In the genomic region with DNA sequence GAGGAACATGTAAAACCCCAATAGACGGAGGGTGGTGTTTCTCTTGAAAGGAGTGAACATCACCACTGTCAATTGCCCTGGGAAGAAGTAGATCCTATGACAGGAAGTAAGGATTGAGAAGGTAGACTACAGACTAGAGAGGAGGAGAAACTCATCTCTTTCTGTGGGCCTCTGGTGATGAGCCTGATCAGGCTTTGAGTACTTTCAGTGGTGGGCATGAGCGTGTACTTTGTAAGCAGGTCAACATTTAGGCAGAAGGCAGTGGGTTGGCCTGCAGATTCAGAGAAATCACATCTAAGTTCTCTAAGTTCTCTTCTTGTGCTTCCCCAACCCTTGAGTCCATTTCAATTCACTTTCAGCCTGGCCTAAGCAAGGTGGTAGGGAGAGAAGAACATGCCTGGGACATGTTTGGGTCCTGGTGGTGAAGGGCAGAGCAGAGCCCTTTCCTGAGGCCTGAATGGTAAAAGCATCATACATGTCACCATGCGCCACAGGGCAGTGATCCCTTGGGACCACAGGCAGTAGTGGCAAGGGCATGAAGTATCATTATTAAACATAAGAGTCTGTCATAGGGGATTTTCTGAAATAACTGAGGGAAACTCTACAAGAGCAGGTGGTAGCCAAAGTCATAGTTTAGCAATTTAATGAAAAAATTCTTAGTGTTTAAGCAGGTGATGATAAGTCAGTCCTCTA, we compare ENCODE assay signal across 13 cellular contexts. TPM values are rescaled to one million over a fixed set of nuclear protein-coding genes. Genes with fewer than 3 reads are reported as not detected.
DNase-seq lines count a peak whose midpoint lies in the region; ATAC-seq and TF ChIP-seq lines count a peak whose summit lies in the region.
"Had no signal": no experiment of that assay in that cellular context is flagged by ENCODE, and none has a peak within 500 bp of the region (broad histone marks: within the 10 kb centered on the region; RNA-seq: fewer than 3 reads in every experiment).

No MANE protein-coding gene starts in this region.

- no TSS peak for BruUV-seq in Calu3 (replicated peaks; lab: Mats Ljungman, UMichigan)

- no peak overlapping the region for H3K4me3 ChIP-seq in GM06990 (replicated peaks; ENCODE audit: low read depth, low read length)
- H3K4me3 ChIP-seq in GM23338 = no peak overlapping the region
- H3K4me3 ChIP-seq: SJSA1 had no signal

- H3K27ac Mint-ChIP-seq in GM23338 (no peak overlapping the region), Calu3 (ENCODE audit: unreplicated experiment) (no peak overlapping the region)
- H3K27ac Mint-ChIP-seq: type B pancreatic cell had no signal

- H2AFZ ChIP-seq in GM23338 = 0 out of 2 replicates have a peak overlapping the region, but pooled peaks have one; percentile 47

- no peaks in the 10 kb centered on the region for H3K27me3 ChIP-seq in GM06990 (replicated peaks; ENCODE audit: control insufficient read depth, insufficient read depth, low read length)
- peaks cover 10% of the 10 kb centered on the region; the same call in 1 of the 2 replicates for H3K27me3 ChIP-seq in GM23338 (ENCODE audit: insufficient read depth)
- H3K27me3 ChIP-seq: SJSA1 had no signal

- H4K20me1 ChIP-seq in GM23338 (replicated peaks; ENCODE audit: insufficient read depth) = no peaks in the 10 kb centered on the region; the same call in 1 of the 2 replicates

- H3K9me2 ChIP-seq in GM23338 (ENCODE audit: insufficient read depth) = 0 out of 2 replicates have a peak, but pooled peaks cover 5% of the 10 kb centered on the region

- intact Hi-C loops in Calu3 (cut with micrococcal nuclease; ENCODE audit: unreplicated experiment) = no loop called here

- DNase-seq in GM06990 (ENCODE audit: extremely low read depth, insufficient read length) (peak; percentile 54), GM23338 (ENCODE audit: low spot score) (no peak), NOMO-1 treated with dmso at 0.1 percent for 144 hours (lab: John Stamatoyannopoulos, UW; ENCODE audit: unreplicated experiment) (no peak), Calu3 (no peak)
- DNase-seq in activated effector memory CD4-positive, alpha-beta T cell treated with anti-CD3 and anti-CD28 coated beads, Interleukin-2, amount 50 U/mL, for 16 hours = no peak
- DNase-seq: NCI-H526 had no signal

- H3K4me1 Mint-ChIP-seq in GM23338 = no peaks in the 10 kb centered on the region
- H3K4me1 Mint-ChIP-seq in Calu3 (ENCODE audit: low read depth, unreplicated experiment) = no peaks in the 10 kb centered on the region
- H3K4me1 Mint-ChIP-seq: central memory CD8-positive, alpha-beta T cell had no signal

- H3K4me3 Mint-ChIP-seq in GM23338 = no peak overlapping the region
- no peak overlapping the region for H3K4me3 Mint-ChIP-seq in Calu3 (ENCODE audit: low read depth, unreplicated experiment)
- H3K4me3 Mint-ChIP-seq: central memory CD8-positive, alpha-beta T cell; type B pancreatic cell had no signal

- H3K36me3 ChIP-seq in GM06990 (ENCODE audit: control insufficient read depth, insufficient read depth, low read length) (no peaks in the 10 kb centered on the region), GM23338 (ENCODE audit: insufficient read depth) (no peaks in the 10 kb centered on the region)
- H3K36me3 ChIP-seq: SJSA1 had no signal

- ATAC-seq in GM18873 (IDR thresholded peaks at IDR 0.05; ENCODE audit: low FRiP score, unreplicated experiment) (peak; percentile 72), GM23338 (no peak), HG03521 (IDR thresholded peaks at IDR 0.05; ENCODE audit: unreplicated experiment) (peak; percentile 38), HG02970 (IDR thresholded peaks at IDR 0.05; ENCODE audit: low FRiP score, unreplicated experiment) (no peak)

- H3K79me2 ChIP-seq in GM23338 (replicated peaks; ENCODE audit: insufficient read depth) = no peaks in the 10 kb centered on the region

- no peak for TF ChIP-seq CTCF in GM06990 (IDR thresholded peaks at IDR 0.05; ENCODE audit: insufficient read depth, low read length, poor library complexity, severe bottlenecking)
- no peak for TF ChIP-seq CTCF in GM23338 (conservative IDR thresholded peaks at IDR 0.05; ENCODE audit: low read depth in 2 of 2)
- TF ChIP-seq CTCF in Calu3 (IDR thresholded peaks at IDR 0.05; ENCODE audit: unreplicated experiment) = no peak

- H3K9me3 Mint-ChIP-seq in GM23338 = no peaks in the 10 kb centered on the region
- no peaks in the 10 kb centered on the region for H3K9me3 Mint-ChIP-seq in Calu3 (ENCODE audit: low read depth, unreplicated experiment)
- H3K9me3 Mint-ChIP-seq: central memory CD8-positive, alpha-beta T cell; type B pancreatic cell had no signal

- no peaks in the 10 kb centered on the region for H3K36me3 Mint-ChIP-seq in GM23338 (ENCODE audit: low read depth)
- H3K36me3 Mint-ChIP-seq in Calu3 (ENCODE audit: insufficient read depth, unreplicated experiment) = no peaks in the 10 kb centered on the region
- H3K36me3 Mint-ChIP-seq: type B pancreatic cell had no signal

- no peak overlapping the region for H3K27ac ChIP-seq in GM23338 (ENCODE audit: low read depth)
- H3K27ac ChIP-seq: SJSA1 had no signal

- no peaks in the 10 kb centered on the region for H3K4me1 ChIP-seq in GM23338 (ENCODE audit: insufficient read depth)

- H3K27me3 Mint-ChIP-seq in GM23338 (ENCODE audit: insufficient read depth, low read depth, poor library complexity) (no peaks in the 10 kb centered on the region), Calu3 (ENCODE audit: unreplicated experiment) (no peaks in the 10 kb centered on the region)
- H3K27me3 Mint-ChIP-seq: central memory CD8-positive, alpha-beta T cell; type B pancreatic cell had no signal

- no peak overlapping the region for H3K4me2 ChIP-seq in GM23338

- no peaks in the 10 kb centered on the region for H3F3A ChIP-seq in GM23338 (replicated peaks; ENCODE audit: low read depth)

- CTCF ChIA-PET in Calu3 (lab: Charles Lee) = no interaction called here

TF ChIP-seq in GM23338, 12 proteins besides CTCF, POLR2A, EP300 and RAD21 (continues in another document):
- TF ChIP-seq EZH2phosphoT487 (IDR thresholded peaks at IDR 0.05; ENCODE audit: unreplicated experiment) (no peak), STAT1 (IDR thresholded peaks at IDR 0.05; ENCODE audit: unreplicated experiment) (no peak), ZNF331 (CRISPR knock-in tag; IDR thresholded peaks at IDR 0.05; ENCODE audit: low read depth) (no peak), NANOG (IDR thresholded peaks at IDR 0.05; ENCODE audit: borderline replicate concordance) (no peak), ZNF462 (CRISPR knock-in tag; IDR thresholded peaks at IDR 0.05) (no peak), ZNF114 (CRISPR knock-in tag; IDR thresholded peaks at IDR 0.05) (no peak)

RNA-seq across cellular contexts. Expression of gene ANKRD1, which starts 56.4 kb away (rescaled TPM):
- total RNA-seq in GM23338 (2014; rRNA removed; shearing (Covaris generic)) = not detected in 2 replicates
- polyA plus RNA-seq in GM23338 (2016; fragmentation: Nextera tagmentation; extraction: Ambion mirVana) = 0.10 TPM in 1 of 2 replicates, not detected in the other
- total RNA-seq in Calu3 (2022) = 2.3 and 6.2 TPM in 2 replicates
- total RNA-seq: mononuclear cell had no signal

Comparison
In these comparisons a context has a peak if more than half of its experiments do, and no peak if none do; other contexts are left out.
1. ATAC-seq: peak in GM18873 (single experiment) and HG03521 (single experiment); none in GM23338 (single experiment) and HG02970 (single experiment).